12 cellular contexts compared by ENCODE assay signal in genomic region chr19:14371321-14371821, GRCh38. TPM values are rescaled to one million over a fixed set of nuclear protein-coding genes. Genes with fewer than 3 reads are reported as not detected.
DNase-seq lines count a peak whose midpoint lies in the region; ATAC-seq and TF ChIP-seq lines count a peak whose summit lies in the region.
"Had no signal": no experiment of that assay in that cellular context is flagged by ENCODE, and none has a peak within 500 bp of the region (broad histone marks: within the 10 kb centered on the region; RNA-seq: fewer than 3 reads in every experiment).

No MANE protein-coding gene starts in this region.

- H3K9me3 ChIP-seq in left lung (no peaks in the 10 kb centered on the region), upper lobe of right lung (no peaks in the 10 kb centered on the region)

- H3K4me1 Mint-ChIP-seq in activated naive CD4-positive, alpha-beta T cell treated with anti-CD3 and anti-CD28 coated beads for 36 hours (ENCODE audit: low read depth), result peaks cover 80% of the 10 kb centered on the region
- H3K4me1 Mint-ChIP-seq in activated CD8-positive, alpha-beta T cell treated with anti-CD3 and anti-CD28 coated beads, Interleukin-2, amount 10 ng/mL, durations not matched to agents 7 days and 5 days (ENCODE audit: low read depth), result peaks cover 82% of the 10 kb centered on the region

- peak overlapping the region; percentile 100 for H3K27ac Mint-ChIP-seq in activated naive CD4-positive, alpha-beta T cell treated with anti-CD3 and anti-CD28 coated beads for 36 hours
- peak overlapping the region; percentile 99 for H3K27ac Mint-ChIP-seq in activated CD8-positive, alpha-beta T cell treated with anti-CD3 and anti-CD28 coated beads, Interleukin-2, amount 10 ng/mL, durations not matched to agents 7 days and 5 days

- no peaks in the 10 kb centered on the region for H3K27me3 Mint-ChIP-seq in activated naive CD4-positive, alpha-beta T cell treated with anti-CD3 and anti-CD28 coated beads for 36 hours (ENCODE audit: low read depth)
- no peaks in the 10 kb centered on the region for H3K27me3 Mint-ChIP-seq in activated CD8-positive, alpha-beta T cell treated with anti-CD3 and anti-CD28 coated beads, Interleukin-2, amount 10 ng/mL, durations not matched to agents 7 days and 5 days (ENCODE audit: low read depth)

- peaks cover 8% of the 10 kb centered on the region for H3K36me3 Mint-ChIP-seq in activated naive CD4-positive, alpha-beta T cell treated with anti-CD3 and anti-CD28 coated beads for 36 hours (ENCODE audit: low read depth)
- peaks cover 2% of the 10 kb centered on the region for H3K36me3 Mint-ChIP-seq in activated CD8-positive, alpha-beta T cell treated with anti-CD3 and anti-CD28 coated beads, Interleukin-2, amount 10 ng/mL, durations not matched to agents 7 days and 5 days (ENCODE audit: low read depth)

- CTCF ChIA-PET in activated naive CD4-positive, alpha-beta T cell treated with anti-CD3 and anti-CD28 coated beads for 36 hours (lab: Charles Lee), result interaction anchor here (3.4 kb wide), 1 partner anchor 10 kb away, joined by 38 read pairs; the partner anchor contains the start of gene ADGRE5
- CTCF ChIA-PET in activated CD8-positive, alpha-beta T cell treated with anti-CD3 and anti-CD28 coated beads, Interleukin-2, amount 10 ng/mL, durations not matched to agents 7 days and 5 days (lab: Charles Lee), result interaction anchor here (2.8 kb wide), 1 partner anchor 11 kb away, joined by 23 read pairs; the partner anchor contains the start of gene ADGRE5

- TF ChIP-seq CTCF in left lung (IDR thresholded peaks at IDR 0.05), result no peak
- TF ChIP-seq CTCF in upper lobe of right lung (IDR thresholded peaks at IDR 0.05), result no peak
- no peak for TF ChIP-seq CTCF in dorsolateral prefrontal cortex (IDR thresholded peaks at IDR 0.05 in 54 of 56, conservative IDR thresholded peaks at IDR 0.05 in 2 of 56; ENCODE audit: low read depth in 1 of 56, partially characterized antibody in 56 of 56)

- POLR2A ChIA-PET in activated CD8-positive, alpha-beta T cell treated with anti-CD3 and anti-CD28 coated beads, Interleukin-2, amount 10 ng/mL, durations not matched to agents 7 days and 5 days (lab: Charles Lee), result interaction anchor here (0.7 to 18.3 kb wide), 2 partner anchors 10 to 235 kb away, joined by 3 to 415 read pairs; partner anchors contain the start of gene ADGRE5

- H3K27ac ChIP-seq in left lung, result peak overlapping the region; percentile 81 to 94
- peak overlapping the region; percentile 87 for H3K27ac ChIP-seq in upper lobe of right lung
- H3K27ac ChIP-seq in dorsolateral prefrontal cortex, result peak overlapping the region in 1 of 59 donors; percentile 76

- H3K27me3 ChIP-seq in left lung, result no peaks in the 10 kb centered on the region
- H3K27me3 ChIP-seq in upper lobe of right lung, result no peaks in the 10 kb centered on the region
- H3K27me3 ChIP-seq in dorsolateral prefrontal cortex, result peaks cover 0 to 6% (median 0%) of the 10 kb centered on the region in 45 donors

- peaks cover 6% of the 10 kb centered on the region for H3K9me3 Mint-ChIP-seq in activated naive CD4-positive, alpha-beta T cell treated with anti-CD3 and anti-CD28 coated beads for 36 hours
- no peaks in the 10 kb centered on the region for H3K9me3 Mint-ChIP-seq in activated CD8-positive, alpha-beta T cell treated with anti-CD3 and anti-CD28 coated beads, Interleukin-2, amount 10 ng/mL, durations not matched to agents 7 days and 5 days (ENCODE audit: insufficient read depth)

- H3K4me1 ChIP-seq in left lung (peaks cover 11 to 95% of the 10 kb centered on the region in 2 donors), upper lobe of right lung (peaks cover 68% of the 10 kb centered on the region)

- DNase-seq in activated naive CD4-positive, alpha-beta T cell treated with anti-CD3 and anti-CD28 coated beads for 36 hours, result no peak
- no peak for DNase-seq in activated naive CD4-positive, alpha-beta T cell treated with Interleukin-2 at 50 U/mL for 16 hours
- DNase-seq in activated CD8-positive, alpha-beta T cell treated with anti-CD3 and anti-CD28 coated beads, Interleukin-2, amount 10 ng/mL, durations not matched to agents 7 days and 5 days, result no peak
- DNase-seq in left lung, result no peak
- no peak for DNase-seq in upper lobe of right lung
- DNase-seq in RKO (ENCODE audit: low spot score), result no peak
- DNase-seq in dorsolateral prefrontal cortex, result no peak
- DNase-seq: amniotic stem cell, dermis blood vessel endothelial cell, IMR-90, NCI-H1417 treated with DMSO at 0.1 percent for 48 hours had no signal

- peak overlapping the region; percentile 11 for H3K4me3 Mint-ChIP-seq in activated naive CD4-positive, alpha-beta T cell treated with anti-CD3 and anti-CD28 coated beads for 36 hours
- peak overlapping the region; percentile 42 for H3K4me3 Mint-ChIP-seq in activated CD8-positive, alpha-beta T cell treated with anti-CD3 and anti-CD28 coated beads, Interleukin-2, amount 10 ng/mL, durations not matched to agents 7 days and 5 days

- H3K4me3 ChIP-seq in left lung (no peak overlapping the region), upper lobe of right lung (no peak overlapping the region), dorsolateral prefrontal cortex (no peak overlapping the region)

- no peaks in the 10 kb centered on the region for H3K36me3 ChIP-seq in left lung
- no peaks in the 10 kb centered on the region for H3K36me3 ChIP-seq in upper lobe of right lung

- intact Hi-C loops in activated naive CD4-positive, alpha-beta T cell treated with anti-CD3 and anti-CD28 coated beads for 36 hours (cut with micrococcal nuclease), result loop anchor here (10.0 kb wide), 1 partner anchor 1703 kb away; the partner anchor contains the start of gene TPM4
- intact Hi-C loops in left lung (cut with DNase I), result no loop called here
- intact Hi-C loops in upper lobe of right lung (cut with DNase I), result no loop called here
- intact Hi-C loops in dorsolateral prefrontal cortex (cut with DNase I), result no loop called here

- ATAC-seq in activated CD8-positive, alpha-beta T cell treated with anti-CD3 and anti-CD28 coated beads, Interleukin-2, amount 10 ng/mL, durations not matched to agents 7 days and 5 days, result no peak
- ATAC-seq in left lung (no peak), upper lobe of right lung (no peak), GM19035 (IDR thresholded peaks at IDR 0.05; ENCODE audit: unreplicated experiment) (no peak)

RNA-seq across cellular contexts. Expression of gene ADGRE5, which starts 9.9 kb away (rescaled TPM):
- total RNA-seq in activated naive CD4-positive, alpha-beta T cell treated with anti-CD3 and anti-CD28 coated beads for 36 hours, result 100 to 1,000 TPM; 173 to 187 TPM
- 100 to 1,000 TPM; 290 to 302 TPM for total RNA-seq in activated CD8-positive, alpha-beta T cell treated with anti-CD3 and anti-CD28 coated beads, Interleukin-2, amount 10 ng/mL, durations not matched to agents 7 days and 5 days
- total RNA-seq in left lung (100 to 1,000 TPM; 173 to 237 TPM), upper lobe of right lung (165 TPM), dorsolateral prefrontal cortex (10 to 100 TPM in 67 of 120 experiments, 1 to 10 TPM in 53; 3.9 to 39.0 (median 10.7) TPM)

RNA-seq across cellular contexts. Expression of gene DDX39A, which starts 47.8 kb away (rescaled TPM):
- 100 to 1,000 TPM; 219 to 227 TPM for total RNA-seq in activated naive CD4-positive, alpha-beta T cell treated with anti-CD3 and anti-CD28 coated beads for 36 hours
- 100 to 1,000 TPM; 309 to 313 TPM for total RNA-seq in activated CD8-positive, alpha-beta T cell treated with anti-CD3 and anti-CD28 coated beads, Interleukin-2, amount 10 ng/mL, durations not matched to agents 7 days and 5 days
- 10 to 100 TPM; 42.5 to 90.1 TPM for total RNA-seq in left lung
- 63.0 TPM for total RNA-seq in upper lobe of right lung
- total RNA-seq in dorsolateral prefrontal cortex, result 10 to 100 TPM; 17.5 to 45.6 (median 29.1) TPM
